Comparison of ENCODE assay signal across 20 cellular contexts in the genomic region with DNA sequence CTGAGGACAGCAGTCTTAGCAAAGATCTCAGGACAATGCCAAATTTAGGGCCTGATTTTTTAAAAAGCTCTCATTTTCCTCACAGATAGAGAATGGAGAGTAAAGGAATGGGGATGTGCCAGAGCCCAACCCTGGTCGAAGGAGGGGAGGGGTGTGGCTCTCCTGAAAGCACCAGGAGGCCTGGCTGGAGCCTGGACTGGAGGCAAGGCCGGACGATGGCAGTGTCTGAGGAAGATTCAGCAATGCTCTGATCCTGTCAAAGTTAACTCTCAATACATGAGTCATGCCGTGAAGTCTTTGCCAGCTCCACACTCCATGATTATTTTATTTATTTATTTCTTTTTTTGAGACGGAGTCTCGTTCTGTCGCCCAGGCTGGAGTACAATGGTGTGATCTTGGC.
A peak's percentile ranks its signal among the peaks of the same experiment; 100 is the strongest.
DNase-seq lines count a peak whose midpoint lies in the region; ATAC-seq, FAIRE-seq and TF ChIP-seq lines count a peak whose summit lies in the region.
"Had no signal": no experiment of that assay in that cellular context is flagged by ENCODE, and none has a peak within 500 bp of the region (broad histone marks: within the 10 kb centered on the region; RNA-seq: fewer than 3 reads in every experiment).

No MANE protein-coding gene starts in this region.

- ATAC-seq in mucosa of descending colon: peak; percentile 81
- no peak for ATAC-seq in pancreas
- ATAC-seq: upper lobe of right lung had no signal

- no peak overlapping the region for H3K4me3 ChIP-seq in AG09309 (ENCODE audit: control insufficient read depth, low read depth, low read length)
- H3K4me3 ChIP-seq in HUES6 (ENCODE audit: low read depth, low read length): no peak overlapping the region
- no peak overlapping the region for H3K4me3 ChIP-seq in endodermal cell (ENCODE audit: low read length)
- H3K4me3 ChIP-seq in mucosa of descending colon: no peak overlapping the region
- no peak overlapping the region for H3K4me3 ChIP-seq in pancreas
- H3K4me3 ChIP-seq: BLaER1, esophagus muscularis mucosa, right lobe of liver, upper lobe of right lung had no signal

- no peak for TF ChIP-seq CTCF in AG09309 (IDR thresholded peaks at IDR 0.05; ENCODE audit: control insufficient read depth, insufficient read depth, low read depth, low read length, missing control alignments)
- no peak for TF ChIP-seq CTCF in endodermal cell (conservative IDR thresholded peaks at IDR 0.05)
- TF ChIP-seq CTCF in mucosa of descending colon (IDR thresholded peaks at IDR 0.05): no peak
- no peak for TF ChIP-seq CTCF in pancreas (IDR thresholded peaks at IDR 0.05)

- H3K36me3 ChIP-seq in HUES6 (ENCODE audit: control insufficient read depth, insufficient read depth, low read length) (peaks cover 36% of the 10 kb centered on the region), endodermal cell (ENCODE audit: control insufficient read depth, insufficient read depth, low read length) (peaks cover 59% of the 10 kb centered on the region), mucosa of descending colon (ENCODE audit: low read depth) (no peaks in the 10 kb centered on the region), pancreas (peaks cover 0 to 42% (median 15%) of the 10 kb centered on the region in 3 donors)

- H3K27me3 ChIP-seq in HUES6 (ENCODE audit: control insufficient read depth, insufficient read depth, low read length) (no peaks in the 10 kb centered on the region), endodermal cell (ENCODE audit: control insufficient read depth, insufficient read depth, low read length, poor library complexity, severe bottlenecking) (no peaks in the 10 kb centered on the region), pancreas (no peaks in the 10 kb centered on the region)
- H3K27me3 ChIP-seq: BLaER1, esophagus muscularis mucosa, right lobe of liver, upper lobe of right lung had no signal

- peaks cover 38% of the 10 kb centered on the region for H3K4me1 ChIP-seq in HUES6 (ENCODE audit: control insufficient read depth, insufficient read depth, low read length)
- H3K4me1 ChIP-seq in endodermal cell (ENCODE audit: control insufficient read depth, insufficient read depth, low read length): peaks cover 7% of the 10 kb centered on the region
- peaks cover 29% of the 10 kb centered on the region for H3K4me1 ChIP-seq in mucosa of descending colon (ENCODE audit: low read depth)
- no peaks in the 10 kb centered on the region for H3K4me1 ChIP-seq in pancreas
- H3K4me1 ChIP-seq: BLaER1, right lobe of liver, upper lobe of right lung had no signal

- peak overlapping the region; percentile 9; the same call in 1 of the 2 replicates for H3K27ac ChIP-seq in HUES6 (ENCODE audit: low read depth, low read length)
- peak overlapping the region; percentile 2 for H3K27ac ChIP-seq in endodermal cell (ENCODE audit: low read depth, low read length)
- H3K27ac ChIP-seq in pancreas: no peak overlapping the region
- H3K27ac ChIP-seq: BLaER1, right lobe of liver, upper lobe of right lung had no signal

- WGBS in endodermal cell (ENCODE audit: insufficient coverage in 1 of 2, insufficient read length in 1 of 2), 2 experiments: 86% methylated on average over 4 to 7 of the region's 7 CpGs
- WGBS in pancreas, 2 donors: 81 to 87% methylated on average over 7 of the region's 7 CpGs

- H3K9ac ChIP-seq in HUES6 (ENCODE audit: low read length) (no peak overlapping the region), endodermal cell (ENCODE audit: extremely low read depth, low read length, poor library complexity, severe bottlenecking) (no peak overlapping the region)
- H3K9ac ChIP-seq: BLaER1 had no signal

- no peak for FAIRE-seq in pancreas (lab: Jason Lieb, UNC)

- H3K4me3 Mint-ChIP-seq in endodermal cell: no peak overlapping the region
- H3K4me3 Mint-ChIP-seq: activated naive CD8-positive, alpha-beta T cell treated with anti-CD3 and anti-CD28 coated beads, Interleukin-2, amount 10 ng/mL, durations not matched to agents 7 days and 5 days; activated T-cell treated with anti-CD3 and anti-CD28 coated beads, Interleukin-2, amount 50 U/mL, for 24 hours had no signal

- no peaks in the 10 kb centered on the region for H3K9me3 Mint-ChIP-seq in endodermal cell
- H3K9me3 Mint-ChIP-seq: activated naive CD8-positive, alpha-beta T cell treated with anti-CD3 and anti-CD28 coated beads, Interleukin-2, amount 10 ng/mL, durations not matched to agents 7 days and 5 days; activated T-cell treated with anti-CD3 and anti-CD28 coated beads, Interleukin-2, amount 50 U/mL, for 24 hours had no signal

- H3K27ac Mint-ChIP-seq in endodermal cell: no peak overlapping the region
- H3K27ac Mint-ChIP-seq: activated naive CD8-positive, alpha-beta T cell treated with anti-CD3 and anti-CD28 coated beads, Interleukin-2, amount 10 ng/mL, durations not matched to agents 7 days and 5 days had no signal

- peaks cover 18% of the 10 kb centered on the region for H3K4me1 Mint-ChIP-seq in endodermal cell
- H3K4me1 Mint-ChIP-seq: activated naive CD8-positive, alpha-beta T cell treated with anti-CD3 and anti-CD28 coated beads, Interleukin-2, amount 10 ng/mL, durations not matched to agents 7 days and 5 days had no signal

- H3K36me3 Mint-ChIP-seq in endodermal cell (ENCODE audit: low read depth): peaks cover 45% of the 10 kb centered on the region

- H3K9me3 ChIP-seq in HUES6 (ENCODE audit: control insufficient read depth, insufficient read depth, low read depth, low read length) (no peaks in the 10 kb centered on the region), endodermal cell (ENCODE audit: control insufficient read depth, low read length) (no peaks in the 10 kb centered on the region), mucosa of descending colon (no peaks in the 10 kb centered on the region), pancreas (no peaks in the 10 kb centered on the region)
- H3K9me3 ChIP-seq: BLaER1, esophagus muscularis mucosa, right lobe of liver, upper lobe of right lung had no signal

- in situ Hi-C loops in ACHN (cut with HindIII; ENCODE audit: low pct_ligation_motif_present, low pct_unique_long_range_greater_than_20kb, low sequenced_read_pairs): no loop called here

- no peaks in the 10 kb centered on the region for H3K27me3 Mint-ChIP-seq in endodermal cell (ENCODE audit: insufficient read depth)
- H3K27me3 Mint-ChIP-seq: activated naive CD8-positive, alpha-beta T cell treated with anti-CD3 and anti-CD28 coated beads, Interleukin-2, amount 10 ng/mL, durations not matched to agents 7 days and 5 days; activated T-cell treated with anti-CD3 and anti-CD28 coated beads, Interleukin-2, amount 50 U/mL, for 24 hours had no signal

- intact Hi-C loops in mucosa of descending colon (cut with DNase I, micrococcal nuclease) (no loop called here), pancreas (cut with DNase I) (no loop called here)

- DNase-seq in AG09309 (ENCODE audit: low read depth) (peak; percentile 3), endodermal cell (no peak), mucosa of descending colon (peak; percentile 62 to 67 (median 67)), NCI-H82 (lab: John Stamatoyannopoulos, UW) (no peak), ACHN (no peak), pancreas (no peak)
- no peak for DNase-seq in activated T-cell treated with anti-CD3 and anti-CD28 coated beads, Interleukin-2, amount 50 U/mL, for 1 hour
- DNase-seq: activated CD4-positive, alpha-beta T cell treated with anti-CD3 and anti-CD28 coated beads, Interleukin-2, amount 50 U/mL, for 1 hour; activated naive CD8-positive, alpha-beta T cell treated with anti-CD3 and anti-CD28 coated beads, Interleukin-2, amount 10 ng/mL, durations not matched to agents 7 days and 5 days; activated T-cell treated with anti-CD3 and anti-CD28 coated beads, Interleukin-2, amount 50 U/mL, for 24 hours; mesenchymal stem cell; NCI-H1092; NCI-H2227 treated with DMSO at 0.1 percent for 48 hours; right lobe of liver; stimulated activated CD4-positive, alpha-beta T cell treated with anti-CD3 and anti-CD28 coated beads, Interleukin-4, amount 100 ng/mL, for 1 hour; T-helper 9 cell; upper lobe of right lung had no signal

Comparison
In these comparisons a context has a peak if more than half of its experiments do, and no peak if none do; other contexts are left out.
1. DNase-seq: peak in AG09309 (single experiment) and mucosa of descending colon (3 of 3); none in endodermal cell (single experiment), NCI-H82 (single experiment), ACHN (single experiment), activated T-cell treated with anti-CD3 and anti-CD28 coated beads, Interleukin-2, amount 50 U/mL, for 1 hour (single experiment) and pancreas (0 of 6).
2. H3K27ac ChIP-seq: peak in HUES6 (single experiment) and endodermal cell (single experiment); none in pancreas (0 of 4).